Comparison of ENCODE assay signal across 10 cellular contexts in the genomic region with DNA sequence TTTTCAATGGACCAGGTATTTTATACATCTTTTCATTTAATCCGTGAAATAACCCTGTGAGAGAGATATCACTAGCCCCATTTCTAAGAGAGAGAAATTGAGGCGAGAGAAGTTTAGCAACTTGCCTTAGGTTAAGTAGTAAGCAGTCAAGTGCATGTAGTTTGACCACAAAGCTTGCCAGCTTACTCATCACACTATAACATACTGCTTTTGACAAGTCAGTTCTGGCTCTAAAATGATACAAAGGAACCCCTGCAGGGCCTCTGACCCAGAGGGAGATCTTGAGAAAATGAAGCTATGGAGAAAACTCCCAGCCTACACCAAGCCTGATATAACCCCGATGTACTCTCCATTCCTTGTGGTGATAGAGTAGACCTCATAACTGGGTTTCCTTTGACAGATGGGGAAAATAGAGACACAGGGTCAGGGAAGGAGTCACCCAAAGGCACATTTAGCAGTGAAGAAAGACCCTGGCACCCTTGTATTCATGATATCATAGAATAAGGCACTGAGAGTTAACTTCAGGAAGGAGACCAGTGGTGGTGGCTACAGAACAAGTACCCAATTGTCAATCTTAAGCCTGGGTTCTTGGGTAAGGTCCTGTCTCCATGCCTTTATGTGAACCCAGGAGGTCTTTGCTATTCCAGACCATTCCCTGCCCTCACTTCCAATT.
A peak's percentile ranks its signal among the peaks of the same experiment; 100 is the strongest.
DNase-seq lines count a peak whose midpoint lies in the region; ATAC-seq and TF ChIP-seq lines count a peak whose summit lies in the region.
"Had no signal": no experiment of that assay in that cellular context is flagged by ENCODE, and none has a peak within 500 bp of the region (broad histone marks: within the 10 kb centered on the region; RNA-seq: fewer than 3 reads in every experiment).

No MANE protein-coding gene starts in this region.

- intact Hi-C loops in heart left ventricle (cut with DNase I): loop anchor here in 1 of 10 donors (10.0 kb wide), 1 partner anchor 58 kb away; the partner anchor contains the start of gene MSN

- peaks cover 67% of the 10 kb centered on the region for H3K4me1 Mint-ChIP-seq in activated naive CD4-positive, alpha-beta T cell treated with anti-CD3 and anti-CD28 coated beads, Interleukin-2, amount 50 U/mL, for 24 hours
- peaks cover 36% of the 10 kb centered on the region for H3K4me1 Mint-ChIP-seq in activated T-helper 17 cell treated with anti-CD3 and anti-CD28 coated beads, Interleukin-2, amount 50 U/mL, for 72 hours
- peaks cover 52% of the 10 kb centered on the region for H3K4me1 Mint-ChIP-seq in stimulated activated effector memory CD8-positive, alpha-beta T cell treated with anti-CD3 and anti-CD28 coated beads, Interleukin-12 subunit alpha, Interleukin-12 subunit beta, amount 100 ng/mL, for 72 hours

- WGBS in heart left ventricle, 4 donors: 83 to 96% (median 87%) methylated on average over 3 of the region's 3 CpGs

- H3K27ac ChIP-seq in heart left ventricle: no peak overlapping the region
- H3K27ac ChIP-seq: C4-2B, prostate gland had no signal

- no peak for TF ChIP-seq POLR2A in heart left ventricle (IDR thresholded peaks at IDR 0.05)

- H3K4me3 Mint-ChIP-seq in activated naive CD4-positive, alpha-beta T cell treated with anti-CD3 and anti-CD28 coated beads, Interleukin-2, amount 50 U/mL, for 24 hours: no peak overlapping the region
- H3K4me3 Mint-ChIP-seq in activated T-helper 17 cell treated with anti-CD3 and anti-CD28 coated beads, Interleukin-2, amount 50 U/mL, for 72 hours: peak overlapping the region; percentile 69
- peak overlapping the region; percentile 47 for H3K4me3 Mint-ChIP-seq in stimulated activated effector memory CD8-positive, alpha-beta T cell treated with anti-CD3 and anti-CD28 coated beads, Interleukin-12 subunit alpha, Interleukin-12 subunit beta, amount 100 ng/mL, for 72 hours

- peaks cover 0 to 32% (median 8%) of the 10 kb centered on the region in 12 donors for H3K4me1 ChIP-seq in heart left ventricle
- H3K4me1 ChIP-seq: prostate gland had no signal

- no peak for DNase-seq in activated naive CD4-positive, alpha-beta T cell (lab: John Stamatoyannopoulos, UW)
- no peak for DNase-seq in stimulated activated effector memory CD8-positive, alpha-beta T cell treated with anti-CD3 and anti-CD28 coated beads, Interleukin-12 subunit alpha, Interleukin-12 subunit beta, amount 100 ng/mL, for 72 hours (ENCODE audit: low spot score in 2 of 2)
- DNase-seq in heart left ventricle: no peak
- no peak for DNase-seq in retina

- H3K9me3 Mint-ChIP-seq in activated naive CD4-positive, alpha-beta T cell treated with anti-CD3 and anti-CD28 coated beads, Interleukin-2, amount 50 U/mL, for 24 hours: peaks cover 9% of the 10 kb centered on the region
- peaks cover 4% of the 10 kb centered on the region for H3K9me3 Mint-ChIP-seq in activated T-helper 17 cell treated with anti-CD3 and anti-CD28 coated beads, Interleukin-2, amount 50 U/mL, for 72 hours
- peaks cover 2% of the 10 kb centered on the region for H3K9me3 Mint-ChIP-seq in stimulated activated effector memory CD8-positive, alpha-beta T cell treated with anti-CD3 and anti-CD28 coated beads, Interleukin-12 subunit alpha, Interleukin-12 subunit beta, amount 100 ng/mL, for 72 hours

- no peak for TF ChIP-seq CTCF in heart left ventricle (IDR thresholded peaks at IDR 0.05)

- H3K27ac Mint-ChIP-seq in activated naive CD4-positive, alpha-beta T cell treated with anti-CD3 and anti-CD28 coated beads, Interleukin-2, amount 50 U/mL, for 24 hours: peak overlapping the region; percentile 30
- H3K27ac Mint-ChIP-seq in activated T-helper 17 cell treated with anti-CD3 and anti-CD28 coated beads, Interleukin-2, amount 50 U/mL, for 72 hours: peak overlapping the region; percentile 39
- H3K27ac Mint-ChIP-seq in stimulated activated effector memory CD8-positive, alpha-beta T cell treated with anti-CD3 and anti-CD28 coated beads, Interleukin-12 subunit alpha, Interleukin-12 subunit beta, amount 100 ng/mL, for 72 hours: peak overlapping the region; percentile 86

- H3K4me3 ChIP-seq in heart left ventricle: no peak overlapping the region
- H3K4me3 ChIP-seq: prostate gland had no signal

- ATAC-seq in HG03378 (IDR thresholded peaks at IDR 0.05; ENCODE audit: unreplicated experiment): peak; percentile 83
- peak; percentile 99 for ATAC-seq in activated T-helper 17 cell treated with anti-CD3 and anti-CD28 coated beads, Interleukin-2, amount 50 U/mL, for 72 hours (replicated peaks)
- peak; percentile 100 for ATAC-seq in stimulated activated effector memory CD8-positive, alpha-beta T cell treated with anti-CD3 and anti-CD28 coated beads, Interleukin-12 subunit alpha, Interleukin-12 subunit beta, amount 100 ng/mL, for 72 hours
- no peak for ATAC-seq in heart left ventricle
- no peak for ATAC-seq in HG03460 (IDR thresholded peaks at IDR 0.05; ENCODE audit: unreplicated experiment)

- H3K36me3 Mint-ChIP-seq in activated naive CD4-positive, alpha-beta T cell treated with anti-CD3 and anti-CD28 coated beads, Interleukin-2, amount 50 U/mL, for 24 hours: peaks cover 2% of the 10 kb centered on the region
- H3K36me3 Mint-ChIP-seq in activated T-helper 17 cell treated with anti-CD3 and anti-CD28 coated beads, Interleukin-2, amount 50 U/mL, for 72 hours (ENCODE audit: low read depth): no peaks in the 10 kb centered on the region
- peaks cover 6% of the 10 kb centered on the region for H3K36me3 Mint-ChIP-seq in stimulated activated effector memory CD8-positive, alpha-beta T cell treated with anti-CD3 and anti-CD28 coated beads, Interleukin-12 subunit alpha, Interleukin-12 subunit beta, amount 100 ng/mL, for 72 hours

- no peaks in the 10 kb centered on the region for H3K27me3 Mint-ChIP-seq in activated naive CD4-positive, alpha-beta T cell treated with anti-CD3 and anti-CD28 coated beads, Interleukin-2, amount 50 U/mL, for 24 hours
- H3K27me3 Mint-ChIP-seq in activated T-helper 17 cell treated with anti-CD3 and anti-CD28 coated beads, Interleukin-2, amount 50 U/mL, for 72 hours: no peaks in the 10 kb centered on the region

- peaks cover 0 to 6% (median 0%) of the 10 kb centered on the region in 9 donors for H3K27me3 ChIP-seq in heart left ventricle

- no peaks in the 10 kb centered on the region for H3K36me3 ChIP-seq in heart left ventricle
- H3K36me3 ChIP-seq: prostate gland had no signal

- no peaks in the 10 kb centered on the region for H3K9me3 ChIP-seq in heart left ventricle
- H3K9me3 ChIP-seq: prostate gland had no signal

Comparison
In these comparisons a context has a peak if more than half of its experiments do, and no peak if none do; other contexts are left out.
1. H3K27ac Mint-ChIP-seq: peak in every context shown above with its lines; median percentile 86 in stimulated activated effector memory CD8-positive, alpha-beta T cell treated with anti-CD3 and anti-CD28 coated beads, Interleukin-12 subunit alpha, Interleukin-12 subunit beta, amount 100 ng/mL, for 72 hours; 39 in activated T-helper 17 cell treated with anti-CD3 and anti-CD28 coated beads, Interleukin-2, amount 50 U/mL, for 72 hours; 30 in activated naive CD4-positive, alpha-beta T cell treated with anti-CD3 and anti-CD28 coated beads, Interleukin-2, amount 50 U/mL, for 24 hours.
2. ATAC-seq: peak in HG03378 (single experiment), activated T-helper 17 cell treated with anti-CD3 and anti-CD28 coated beads, Interleukin-2, amount 50 U/mL, for 72 hours (single experiment) and stimulated activated effector memory CD8-positive, alpha-beta T cell treated with anti-CD3 and anti-CD28 coated beads, Interleukin-12 subunit alpha, Interleukin-12 subunit beta, amount 100 ng/mL, for 72 hours (single experiment); none in heart left ventricle (0 of 4) and HG03460 (single experiment).